ENCODE assay signal across 11 cellular contexts in genomic region chr17:49508061-49508865, GRCh38. TPM values are rescaled to one million over a fixed set of nuclear protein-coding genes. Genes with fewer than 3 reads are reported as not detected.
DNase-seq lines count a peak whose midpoint lies in the region; ATAC-seq, FAIRE-seq and TF ChIP-seq lines count a peak whose summit lies in the region.
"Had no signal": no experiment of that assay in that cellular context is flagged by ENCODE, and none has a peak within 500 bp of the region (broad histone marks: within the 10 kb centered on the region; RNA-seq: fewer than 3 reads in every experiment).

No MANE protein-coding gene starts in this region.

- no peak overlapping the region for H3K23ac ChIP-seq in H9 (ENCODE audit: insufficient read length, low read depth, low read length)

- H3K4me3 ChIP-seq in A549 (no peak overlapping the region), PC-9 (peak overlapping the region; percentile 35; the same call in 1 of the 2 replicates)

- H2BK12ac ChIP-seq in H9 (ENCODE audit: insufficient read length, low read depth, low read length) = no peak overlapping the region

- H3K36me3 Mint-ChIP-seq in H9 (ENCODE audit: insufficient read depth in 1 of 3, low read depth in 3 of 3) = no peaks in the 10 kb centered on the region
- no peaks in the 10 kb centered on the region for H3K36me3 Mint-ChIP-seq in glutamatergic neuron (ENCODE audit: unreplicated experiment)
- no peaks in the 10 kb centered on the region for H3K36me3 Mint-ChIP-seq in activated T-helper 17 cell treated with anti-CD3 and anti-CD28 coated beads, Interleukin-2, amount 50 U/mL, for 72 hours (ENCODE audit: low read depth)

- WGBS in A549 (ENCODE audit: missing lambda C conversion rate) = 20% methylated on average over 15 of the region's 17 CpGs
- WGBS in H9 (ENCODE audit: extremely low coverage, insufficient read length, low lambda C conversion rate) = no CpG with 5 or more reads among the region's 17 CpGs

- TF ChIP-seq RAD21 in A549 (conservative IDR thresholded peaks at IDR 0.05 in 1 of 2, IDR thresholded peaks at IDR 0.05 in 1 of 2) = no peak

- no peak overlapping the region for H2BK5ac ChIP-seq in H9 (ENCODE audit: insufficient read length, low read length)

- no peaks in the 10 kb centered on the region for H3K79me1 ChIP-seq in H9 (ENCODE audit: insufficient read depth, low read depth, low read length, poor library complexity, severe bottlenecking)

- TF ChIP-seq POLR2A in A549 (IDR thresholded peaks at IDR 0.05; ENCODE audit: low read length) = no peak

- no peak overlapping the region for H3K9ac ChIP-seq in H9 (ENCODE audit: extremely low read depth, insufficient read length, low read length)

- H3K9me2 ChIP-seq in PC-9 (ENCODE audit: insufficient read depth) = no peaks in the 10 kb centered on the region

- BruUV-seq in PC-9 (replicated peaks; lab: Mats Ljungman, UMichigan) = no TSS peak

- H4K91ac ChIP-seq in H9 (ENCODE audit: insufficient read length, low read depth, low read length) = no peak overlapping the region

- H3K27me3 ChIP-seq in H9 (ENCODE audit: insufficient read depth, low read length) (no peaks in the 10 kb centered on the region), PC-9 (ENCODE audit: insufficient read depth, low read depth) (peaks cover 17% of the 10 kb centered on the region; the same call in 1 of the 2 replicates)

- no peak overlapping the region for H2BK120ac ChIP-seq in H9 (ENCODE audit: low read depth, low read length, poor library complexity, severe bottlenecking)

- H3K18ac ChIP-seq in H9 (ENCODE audit: insufficient read length, low read depth, low read length) = no peak overlapping the region

- peak overlapping the region; percentile 54; the same call in 1 of the 2 replicates for H3K14ac ChIP-seq in H9 (ENCODE audit: insufficient read depth, low read length)

- no peaks in the 10 kb centered on the region for H3K23me2 ChIP-seq in H9 (ENCODE audit: insufficient read length, low read depth, low read length, poor library complexity, severe bottlenecking)

- intact Hi-C loops in PC-9 (cut with micrococcal nuclease; ENCODE audit: unreplicated experiment) = no loop called here

- H3K4me2 ChIP-seq in A549 = peak overlapping the region; percentile 67
- peak overlapping the region; percentile 43 for H3K4me2 ChIP-seq in H9 (ENCODE audit: insufficient read depth, insufficient read length, low read length)
- peak overlapping the region; percentile 75 for H3K4me2 ChIP-seq in PC-9

- no peak overlapping the region for H2AK5ac ChIP-seq in H9 (ENCODE audit: insufficient read length, low read length)

- peaks cover 20% of the 10 kb centered on the region for H3K27me3 Mint-ChIP-seq in H9 (ENCODE audit: low read depth)
- peaks cover 9% of the 10 kb centered on the region for H3K27me3 Mint-ChIP-seq in glutamatergic neuron (ENCODE audit: unreplicated experiment)
- H3K27me3 Mint-ChIP-seq in activated T-helper 17 cell treated with anti-CD3 and anti-CD28 coated beads, Interleukin-2, amount 50 U/mL, for 72 hours = peaks cover 33% of the 10 kb centered on the region

- peak; percentile 45 to 64; a peak in 4 of 6 replicates for ATAC-seq in A549
- no peak for ATAC-seq in activated T-helper 17 cell treated with anti-CD3 and anti-CD28 coated beads, Interleukin-2, amount 50 U/mL, for 72 hours (replicated peaks)
- no peak for ATAC-seq in GM21619 (IDR thresholded peaks at IDR 0.05; ENCODE audit: unreplicated experiment)
- no peak for ATAC-seq in HG02981 (IDR thresholded peaks at IDR 0.05; ENCODE audit: unreplicated experiment)
- no peak for ATAC-seq in HG02852 (IDR thresholded peaks at IDR 0.05; ENCODE audit: unreplicated experiment)

- H3K27ac ChIP-seq in A549 (peak overlapping the region in 1 of 2 experiments; percentile 40; a peak in 3 of 6 replicates), H9 (ENCODE audit: insufficient read length, low read depth, low read length) (no peak overlapping the region), PC-9 (no peak overlapping the region)

- peak overlapping the region; percentile 30 to 58; a peak in 4 of 5 replicates for H3K4me3 Mint-ChIP-seq in H9
- H3K4me3 Mint-ChIP-seq in glutamatergic neuron (ENCODE audit: unreplicated experiment) = peak overlapping the region; percentile 55
- H3K4me3 Mint-ChIP-seq in activated T-helper 17 cell treated with anti-CD3 and anti-CD28 coated beads, Interleukin-2, amount 50 U/mL, for 72 hours = no peak overlapping the region

- H3K9me3 ChIP-seq in A549 (no peaks in the 10 kb centered on the region), H9 (ENCODE audit: control insufficient read depth, low read depth, low read length) (no peaks in the 10 kb centered on the region), PC-9 (ENCODE audit: insufficient read depth, low read depth) (no peaks in the 10 kb centered on the region)

- CTCF ChIA-PET in A549 (lab: Yijun Ruan, JAX) = interaction anchor here (0.6 to 15.6 kb wide), 19 partner anchors 10 to 549 kb away, joined by 3 to 214 read pairs (median 3); partner anchors contain the start of gene NGFR
- CTCF ChIA-PET in PC-9 (lab: Charles Lee) = interaction anchor here (0.5 to 0.7 kb wide), 3 partner anchors 25 to 415 kb away, joined by 3 to 10 read pairs (median 5); no protein-coding TSS in a partner anchor

- DNase-seq in A549 (ENCODE audit: low read depth in 1 of 2, low spot score in 1 of 2) (peak; percentile 62 to 78), H9 (peak; percentile 98), PC-9 (peak; percentile 95 to 96), glutamatergic neuron (no peak)
- DNase-seq: activated effector memory CD4-positive, alpha-beta T cell treated with Interleukin-2 at 50 U/mL for 16 hours; cortex of kidney had no signal

- TF ChIP-seq EP300 in A549 (IDR thresholded peaks at IDR 0.05) = no peak

- H3K9me3 Mint-ChIP-seq in H9 = no peaks in the 10 kb centered on the region
- H3K9me3 Mint-ChIP-seq in glutamatergic neuron (ENCODE audit: unreplicated experiment) = peaks cover 7% of the 10 kb centered on the region
- no peaks in the 10 kb centered on the region for H3K9me3 Mint-ChIP-seq in activated T-helper 17 cell treated with anti-CD3 and anti-CD28 coated beads, Interleukin-2, amount 50 U/mL, for 72 hours

- H3T11ph ChIP-seq in H9 (ENCODE audit: low read length) = no peak overlapping the region

- no peaks in the 10 kb centered on the region for H3K36me3 ChIP-seq in PC-9 (ENCODE audit: low read depth)

- POLR2A ChIA-PET in A549 (lab: Yijun Ruan, JAX) = interaction anchor here (0.8 kb wide), 1 partner anchor 9 kb away, joined by 4 read pairs; no protein-coding TSS in a partner anchor
- POLR2A ChIA-PET in PC-9 (lab: Charles Lee; ENCODE audit: unreplicated experiment) = interaction anchor here (0.6 to 0.7 kb wide), 3 partner anchors 139 to 1538 kb away, joined by 3 to 5 read pairs (median 3); no protein-coding TSS in a partner anchor

- TF ChIP-seq CTCF in A549 (IDR thresholded peaks at IDR 0.05) (no peak), H9 (conservative IDR thresholded peaks at IDR 0.05) (no peak), PC-9 (conservative IDR thresholded peaks at IDR 0.05) (no peak), glutamatergic neuron (IDR thresholded peaks at IDR 0.05; ENCODE audit: partially characterized antibody, unreplicated experiment) (no peak)

- H4K5ac ChIP-seq in H9 (ENCODE audit: insufficient read length, low read depth, low read length) = no peak overlapping the region

- H4K20me1 ChIP-seq in H9 (ENCODE audit: control insufficient read depth, insufficient read depth, insufficient read length) (no peaks in the 10 kb centered on the region), PC-9 (ENCODE audit: insufficient read depth) (no peaks in the 10 kb centered on the region)

- FAIRE-seq in A549 (lab: Jason Lieb, UNC) = no peak
- FAIRE-seq: TTC549 had no signal

- H2BK15ac ChIP-seq in H9 (ENCODE audit: low read depth, low read length) = no peak overlapping the region

- H3K56ac ChIP-seq in H9 (ENCODE audit: insufficient read length, low read depth, low read length) = no peak overlapping the region

- H3F3A ChIP-seq in PC-9 (ENCODE audit: insufficient read depth, low read depth) = peaks cover 13% of the 10 kb centered on the region; the same call in 1 of the 2 replicates

- H3K4ac ChIP-seq in H9 (ENCODE audit: low read depth, low read length) = no peak overlapping the region

- H2BK20ac ChIP-seq in H9 (ENCODE audit: low read depth, low read length, poor library complexity, severe bottlenecking) = no peak overlapping the region

- H3K27ac Mint-ChIP-seq in H9 (peak overlapping the region in 1 of 3 experiments; percentile 95; a peak in 2 of 7 replicates), glutamatergic neuron (ENCODE audit: unreplicated experiment) (no peak overlapping the region)
- H3K27ac Mint-ChIP-seq in activated T-helper 17 cell treated with anti-CD3 and anti-CD28 coated beads, Interleukin-2, amount 50 U/mL, for 72 hours = no peak overlapping the region

- no peak overlapping the region for H2AFZ ChIP-seq in H9 (ENCODE audit: low read length)
- no peak overlapping the region for H2AFZ ChIP-seq in PC-9

- no peaks in the 10 kb centered on the region for H3K79me2 ChIP-seq in H9 (ENCODE audit: insufficient read depth, low read length)
- no peaks in the 10 kb centered on the region for H3K79me2 ChIP-seq in PC-9 (ENCODE audit: low read depth)

- no peak overlapping the region for H4K8ac ChIP-seq in H9 (replicated peaks; ENCODE audit: insufficient read length, low read depth, low read length)

- H3K4me1 Mint-ChIP-seq in H9 = peaks cover 26 to 44% of the 10 kb centered on the region in 2 experiments
- H3K4me1 Mint-ChIP-seq in glutamatergic neuron (ENCODE audit: low read depth, unreplicated experiment) = peaks cover 37% of the 10 kb centered on the region
- H3K4me1 Mint-ChIP-seq in activated T-helper 17 cell treated with anti-CD3 and anti-CD28 coated beads, Interleukin-2, amount 50 U/mL, for 72 hours = no peaks in the 10 kb centered on the region

- H3K4me1 ChIP-seq in A549 = peaks cover 13% of the 10 kb centered on the region
- H3K4me1 ChIP-seq in H9 (ENCODE audit: insufficient read depth, low read length) = peaks cover 6% of the 10 kb centered on the region; the same call in 1 of the 2 replicates
- H3K4me1 ChIP-seq in PC-9 (replicated peaks; ENCODE audit: insufficient read depth) = peaks cover 25% of the 10 kb centered on the region

TF ChIP-seq in A549, 52 proteins besides CTCF, POLR2A, EP300 and RAD21:
- 0 out of 2 replicates have a peak, but pooled peaks have one; percentile 13 for TF ChIP-seq JUNB (IDR thresholded peaks at IDR 0.05)
- TF ChIP-seq FOXS1 (CRISPR knock-in tag; IDR thresholded peaks at IDR 0.05) = no peak
- TF ChIP-seq FOSL2 (IDR thresholded peaks at IDR 0.05) = 0 out of 2 replicates have a peak, but pooled peaks have one; percentile 31
- TF ChIP-seq FOSL2 (CRISPR knock-in tag; IDR thresholded peaks at IDR 0.05) = peak; percentile 81
TF ChIP-seq in A549: peak in this region for 2.

RNA-seq across cellular contexts. Expression of gene NGFR, which starts 13.2 kb away (rescaled TPM):
- polyA plus RNA-seq in A549 (2011; rRNA removed) (0.09 and 0.18 TPM in 2 replicates), A549 (2017; fragmentation: RNase III; extraction: RNeasy Plus Mini Kit Qiagen cat#74134 plus additional on column Dnase treatment) (0.12 to 0.14 TPM (median 0.13 TPM) in 3 replicates)
- polyA plus RNA-seq in A549 (2012; cell fraction: cytosol; rRNA removed) = 0.19 and 0.21 TPM in 2 replicates
- polyA plus RNA-seq in A549 (2012; cell fraction: nucleus; rRNA removed) = 0.20 and 0.21 TPM in 2 replicates
- polyA minus RNA-seq in A549 (2011; rRNA and poly(A)+ RNA removed) = not detected in 2 replicates
- total RNA-seq in H9 (2021) (9.6 and 10.9 TPM in 2 replicates), PC-9 (2021) (0.11 TPM in 1 of 2 replicates, not detected in the other), glutamatergic neuron (ENCODE audit: unreplicated experiment) (131 TPM)
- under 1 TPM; 0.11 to 0.50 TPM for total RNA-seq in activated T-helper 17 cell treated with anti-CD3 and anti-CD28 coated beads, Interleukin-2, amount 50 U/mL, for 72 hours

Comparison
In these comparisons a context has a peak if more than half of its experiments do, and no peak if none do; other contexts are left out.
1. ATAC-seq: peak in A549 (2 of 2); none in activated T-helper 17 cell treated with anti-CD3 and anti-CD28 coated beads, Interleukin-2, amount 50 U/mL, for 72 hours (single experiment), GM21619 (single experiment), HG02981 (single experiment) and HG02852 (single experiment).
2. RNA of gene NGFR, which starts 13.2 kb away (total RNA-seq): 131 TPM in glutamatergic neuron (single experiment); 9.6 to 10.9 TPM in H9, 0.11 to 0.50 TPM in activated T-helper 17 cell treated with anti-CD3 and anti-CD28 coated beads, Interleukin-2, amount 50 U/mL, for 72 hours and 0.11 TPM in PC-9; every median in the first group is over 10 times any median in the second.
3. Peak in every context shown above with its lines, with median percentiles within 50 percentile points of each other: H3K4me2 ChIP-seq.